8 cellular contexts compared by ENCODE assay signal in the genomic region with DNA sequence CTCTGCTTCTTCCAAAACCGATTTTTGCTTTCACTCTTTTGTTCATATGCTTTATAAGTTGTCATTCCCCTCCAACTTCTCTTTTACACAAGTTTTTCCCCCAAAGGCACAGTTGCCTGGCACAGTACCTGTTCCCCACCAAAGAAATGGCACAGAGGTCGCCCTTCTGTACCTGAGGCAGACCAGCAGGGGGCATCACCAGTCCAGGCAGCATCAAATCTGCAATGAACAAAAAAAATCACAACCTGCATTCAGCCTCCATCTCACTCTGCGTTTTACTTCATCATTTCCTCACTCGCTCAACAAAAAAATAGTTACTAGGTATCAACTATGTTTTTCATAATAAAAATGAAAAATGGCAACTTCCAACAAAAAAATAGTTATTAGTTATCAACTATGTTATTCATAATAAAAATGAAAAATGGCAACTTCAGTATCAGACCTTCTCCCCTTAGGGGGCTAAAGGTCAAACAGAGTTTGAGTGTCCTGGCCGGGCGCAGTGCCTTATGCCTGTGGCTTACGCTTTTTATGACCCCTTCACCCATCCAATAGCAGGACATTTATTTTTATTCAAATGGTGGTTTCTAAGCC. TPM values are rescaled to one million over a fixed set of nuclear protein-coding genes. Genes with fewer than 3 reads are reported as not detected.
A peak's percentile ranks its signal among the peaks of the same experiment; 100 is the strongest.
DNase-seq lines count a peak whose midpoint lies in the region; FAIRE-seq and TF ChIP-seq lines count a peak whose summit lies in the region.

No MANE protein-coding gene starts in this region.

- no peaks in the 10 kb centered on the region for H3K27me3 ChIP-seq in PC-9 (ENCODE audit: insufficient read depth, low read depth)

- no peak overlapping the region for H3K27ac ChIP-seq in PC-9

- H3K4me3 Mint-ChIP-seq in activated T-helper 2 cell treated with anti-CD3 and anti-CD28 coated beads, Interferon-gamma antibody, Interleukin-2, Interleukin-4, amounts not matched to agents 10 μg/mL and 5 μg/mL and 100 μg/mL, durations not matched to agents 14 hours and 24 hours and 36 hours (ENCODE audit: low read depth), result peak overlapping the region; percentile 1

- peaks cover 34% of the 10 kb centered on the region for H3K4me1 Mint-ChIP-seq in activated T-helper 2 cell treated with anti-CD3 and anti-CD28 coated beads, Interferon-gamma antibody, Interleukin-2, Interleukin-4, amounts not matched to agents 10 μg/mL and 5 μg/mL and 100 μg/mL, durations not matched to agents 14 hours and 24 hours and 36 hours (ENCODE audit: low read depth)

- FAIRE-seq in GM19239 (lab: Jason Lieb, UNC), result peak; percentile 76

- POLR2A ChIA-PET in PC-9 (lab: Charles Lee; ENCODE audit: unreplicated experiment), result no interaction called here

- H3K9me3 Mint-ChIP-seq in activated T-helper 2 cell treated with anti-CD3 and anti-CD28 coated beads, Interferon-gamma antibody, Interleukin-2, Interleukin-4, amounts not matched to agents 10 μg/mL and 5 μg/mL and 100 μg/mL, durations not matched to agents 14 hours and 24 hours and 36 hours, result no peaks in the 10 kb centered on the region

- CTCF ChIA-PET in PC-9 (lab: Charles Lee), result interaction anchor here (0.5 to 0.6 kb wide), 2 partner anchors 35 to 395 kb away, joined by 3 read pairs; no protein-coding TSS in a partner anchor

- BruUV-seq in PC-9 (replicated peaks; lab: Mats Ljungman, UMichigan), result no TSS peak

- no peaks in the 10 kb centered on the region for H3K9me2 ChIP-seq in PC-9 (ENCODE audit: insufficient read depth)

- DNase-seq in AG08396 (ENCODE audit: low spot score), result peak; percentile 49
- no peak for DNase-seq in GM19239 (ENCODE audit: insufficient read length, low spot score)
- DNase-seq in PC-9, result peak in 1 of 2 experiments; percentile 50
- peak; percentile 37 for DNase-seq in activated T-helper 2 cell treated with anti-CD3 and anti-CD28 coated beads, Interferon-gamma antibody, Interleukin-2, Interleukin-4, amounts not matched to agents 10 μg/mL and 5 μg/mL and 100 μg/mL, durations not matched to agents 14 hours and 24 hours and 36 hours (ENCODE audit: low spot score)
- DNase-seq in head of caudate nucleus, result peak in 37 of 42 donors; percentile 18 to 72 (median 47)
- DNase-seq in stimulated activated CD4-positive, alpha-beta T cell treated with anti-CD3 and anti-CD28 coated beads, TNF-alpha, amount 100 ng/mL, for 1 hour (ENCODE audit: low read depth in 3 of 3, low spot score in 1 of 3), result peak in 2 of 3 donors; percentile 24 to 46
- no peak for DNase-seq in ureter (ENCODE audit: low spot score)
- DNase-seq in pons (ENCODE audit: low spot score), result no peak

- H2AFZ ChIP-seq in PC-9, result no peak overlapping the region

- no peaks in the 10 kb centered on the region for H4K20me1 ChIP-seq in PC-9 (ENCODE audit: insufficient read depth)

- H3K9me3 ChIP-seq in PC-9 (ENCODE audit: insufficient read depth, low read depth), result no peaks in the 10 kb centered on the region

- no peak overlapping the region for H3K4me2 ChIP-seq in PC-9

- intact Hi-C loops in PC-9 (cut with micrococcal nuclease; ENCODE audit: unreplicated experiment) (loop anchor here (2.0 to 5.0 kb wide), 2 partner anchors 375 to 469 kb away; no protein-coding TSS in a partner anchor), head of caudate nucleus (cut with DNase I) (no loop called here)
- intact Hi-C loops in activated T-helper 2 cell treated with anti-CD3 and anti-CD28 coated beads, Interferon-gamma antibody, Interleukin-2, Interleukin-4, amounts not matched to agents 10 μg/mL and 5 μg/mL and 100 μg/mL, durations not matched to agents 14 hours and 24 hours and 36 hours (cut with micrococcal nuclease), result loop anchor here (1.0 kb wide), 1 partner anchor 56 kb away; no protein-coding TSS in a partner anchor

- 0 out of 2 replicates have a peak, but pooled peaks cover 4% of the 10 kb centered on the region for H3K36me3 ChIP-seq in PC-9 (ENCODE audit: low read depth)

- H3K27ac Mint-ChIP-seq in activated T-helper 2 cell treated with anti-CD3 and anti-CD28 coated beads, Interferon-gamma antibody, Interleukin-2, Interleukin-4, amounts not matched to agents 10 μg/mL and 5 μg/mL and 100 μg/mL, durations not matched to agents 14 hours and 24 hours and 36 hours, result peak overlapping the region; percentile 34

- peaks cover 70% of the 10 kb centered on the region for H3K36me3 Mint-ChIP-seq in activated T-helper 2 cell treated with anti-CD3 and anti-CD28 coated beads, Interferon-gamma antibody, Interleukin-2, Interleukin-4, amounts not matched to agents 10 μg/mL and 5 μg/mL and 100 μg/mL, durations not matched to agents 14 hours and 24 hours and 36 hours (ENCODE audit: low read depth)

- H3K4me1 ChIP-seq in PC-9 (replicated peaks; ENCODE audit: insufficient read depth), result peaks cover 8% of the 10 kb centered on the region

- H3F3A ChIP-seq in PC-9 (ENCODE audit: insufficient read depth, low read depth), result 0 out of 2 replicates have a peak, but pooled peaks cover 6% of the 10 kb centered on the region

- peak; percentile 86 for TF ChIP-seq CTCF in PC-9 (conservative IDR thresholded peaks at IDR 0.05)

- H3K27me3 Mint-ChIP-seq in activated T-helper 2 cell treated with anti-CD3 and anti-CD28 coated beads, Interferon-gamma antibody, Interleukin-2, Interleukin-4, amounts not matched to agents 10 μg/mL and 5 μg/mL and 100 μg/mL, durations not matched to agents 14 hours and 24 hours and 36 hours (ENCODE audit: low read depth), result no peaks in the 10 kb centered on the region

- H3K4me3 ChIP-seq in PC-9, result no peak overlapping the region

- H3K79me2 ChIP-seq in PC-9 (ENCODE audit: low read depth), result peaks cover 13% of the 10 kb centered on the region

RNA-seq across cellular contexts. Expression of a gene that starts 4.1 kb away (rescaled TPM):
- total RNA-seq in PC-9 (2021), result 57.3 and 59.0 TPM in 2 replicates
- 72.7 and 73.3 TPM in 2 replicates for total RNA-seq in activated T-helper 2 cell treated with anti-CD3 and anti-CD28 coated beads, Interferon-gamma antibody, Interleukin-2, Interleukin-4, amounts not matched to agents 10 μg/mL and 5 μg/mL and 100 μg/mL, durations not matched to agents 14 hours and 24 hours and 36 hours
- 58.6 TPM for total RNA-seq in ureter

RNA-seq across cellular contexts. Expression of a gene that starts 27.1 kb away (rescaled TPM):
- total RNA-seq in PC-9 (2021) (3.3 and 3.9 TPM in 2 replicates), ureter (4.8 TPM)
- 12.1 and 13.0 TPM in 2 replicates for total RNA-seq in activated T-helper 2 cell treated with anti-CD3 and anti-CD28 coated beads, Interferon-gamma antibody, Interleukin-2, Interleukin-4, amounts not matched to agents 10 μg/mL and 5 μg/mL and 100 μg/mL, durations not matched to agents 14 hours and 24 hours and 36 hours

Comparison
In these comparisons a context has a peak if more than half of its experiments do, and no peak if none do; other contexts are left out.
1. DNase-seq: peak in AG08396 (single experiment), activated T-helper 2 cell treated with anti-CD3 and anti-CD28 coated beads, Interferon-gamma antibody, Interleukin-2, Interleukin-4, amounts not matched to agents 10 μg/mL and 5 μg/mL and 100 μg/mL, durations not matched to agents 14 hours and 24 hours and 36 hours (single experiment), head of caudate nucleus (37 of 42) and stimulated activated CD4-positive, alpha-beta T cell treated with anti-CD3 and anti-CD28 coated beads, TNF-alpha, amount 100 ng/mL, for 1 hour (2 of 3); none in GM19239 (single experiment), ureter (single experiment) and pons (single experiment).